Comparison of ENCODE assay signal across 8 cellular contexts in genomic region chr18:23618862-23619387, GRCh38. TPM values are rescaled to one million over a fixed set of nuclear protein-coding genes. Genes with fewer than 3 reads are reported as not detected.
DNase-seq lines count a peak whose midpoint lies in the region; TF ChIP-seq lines count a peak whose summit lies in the region.

No MANE protein-coding gene starts in this region.

- no peaks in the 10 kb centered on the region for H3K9me3 ChIP-seq in esophagus squamous epithelium
- H3K9me3 ChIP-seq in neural cell (ENCODE audit: low read length) = no peaks in the 10 kb centered on the region
- H3K9me3 ChIP-seq in MG63 = no peaks in the 10 kb centered on the region

- TF ChIP-seq CTCF in esophagus squamous epithelium (IDR thresholded peaks at IDR 0.05) (no peak), neural cell (IDR thresholded peaks at IDR 0.05; ENCODE audit: poor library complexity, severe bottlenecking) (no peak)

- no peak overlapping the region for H3K9ac ChIP-seq in neural cell (ENCODE audit: low read length)

- no peak for TF ChIP-seq RAD21 in neural cell (conservative IDR thresholded peaks at IDR 0.05)

- H3K4me1 ChIP-seq in esophagus squamous epithelium = peaks cover 5 to 13% (median 12%) of the 10 kb centered on the region in 3 donors

- H3K27me3 Mint-ChIP-seq in activated naive CD4-positive, alpha-beta T cell treated with anti-CD3 and anti-CD28 coated beads, Interleukin-2, amount 50 U/mL, for 24 hours = peaks cover 28% of the 10 kb centered on the region

- H3K9me2 ChIP-seq in neural cell (ENCODE audit: insufficient read depth, low read length) = no peaks in the 10 kb centered on the region

- H4K20me1 ChIP-seq in neural cell (ENCODE audit: insufficient read depth) = no peaks in the 10 kb centered on the region

- no peak for DNase-seq in activated naive CD4-positive, alpha-beta T cell treated with Interleukin-2 at 50 U/mL for 16 hours
- DNase-seq in NCI-H69 (lab: John Stamatoyannopoulos, UW) = peak; percentile 56
- DNase-seq in esophagus squamous epithelium (lab: John Stamatoyannopoulos, UW) = no peak
- DNase-seq in MG63 = no peak
- DNase-seq in DMS53 treated with DMSO at 0.1 percent for 48 hours (lab: John Stamatoyannopoulos, UW; ENCODE audit: unreplicated experiment) = no peak
- no peak for DNase-seq in NCI-H82 (lab: John Stamatoyannopoulos, UW)

- H3K27ac ChIP-seq in esophagus squamous epithelium = peak overlapping the region in 2 of 4 donors; percentile 34 to 37
- no peak overlapping the region for H3K27ac ChIP-seq in neural cell (ENCODE audit: low read length)

- TF ChIP-seq POLR2A in esophagus squamous epithelium (IDR thresholded peaks at IDR 0.05) = no peak

- H3K36me3 Mint-ChIP-seq in activated naive CD4-positive, alpha-beta T cell treated with anti-CD3 and anti-CD28 coated beads, Interleukin-2, amount 50 U/mL, for 24 hours = no peaks in the 10 kb centered on the region

- no peaks in the 10 kb centered on the region for H3K4me1 Mint-ChIP-seq in activated naive CD4-positive, alpha-beta T cell treated with anti-CD3 and anti-CD28 coated beads, Interleukin-2, amount 50 U/mL, for 24 hours

- no peak overlapping the region for H2AFZ ChIP-seq in neural cell (ENCODE audit: low read depth, low read length)

- no peak for TF ChIP-seq EP300 in neural cell (conservative IDR thresholded peaks at IDR 0.05; ENCODE audit: poor library complexity, severe bottlenecking)

- no peaks in the 10 kb centered on the region for H3K9me3 Mint-ChIP-seq in activated naive CD4-positive, alpha-beta T cell treated with anti-CD3 and anti-CD28 coated beads, Interleukin-2, amount 50 U/mL, for 24 hours

- H3K4me2 ChIP-seq in neural cell (ENCODE audit: low read length) = no peak overlapping the region

- H3K36me3 ChIP-seq in esophagus squamous epithelium (no peaks in the 10 kb centered on the region), neural cell (ENCODE audit: insufficient read depth, low read length) (no peaks in the 10 kb centered on the region), MG63 (peaks cover 19% of the 10 kb centered on the region)

- H3K27me3 ChIP-seq in esophagus squamous epithelium = peaks cover 0 to 22% (median 0%) of the 10 kb centered on the region in 4 donors
- H3K27me3 ChIP-seq in neural cell (ENCODE audit: insufficient read depth, low read depth, low read length) = peaks cover 36% of the 10 kb centered on the region
- H3K27me3 ChIP-seq in MG63 = no peaks in the 10 kb centered on the region

- H3K27ac Mint-ChIP-seq in activated naive CD4-positive, alpha-beta T cell treated with anti-CD3 and anti-CD28 coated beads, Interleukin-2, amount 50 U/mL, for 24 hours = no peak overlapping the region

- 52 to 75% methylated on average over 9 of the region's 18 CpGs for WGBS in esophagus squamous epithelium, 2 donors

- no peaks in the 10 kb centered on the region for H3K79me2 ChIP-seq in neural cell (replicated peaks; ENCODE audit: insufficient read depth, low read length)

- H3K4me3 ChIP-seq in esophagus squamous epithelium = peak overlapping the region; percentile 25 to 62 (median 44)
- H3K4me3 ChIP-seq in neural cell (ENCODE audit: low read length) = peak overlapping the region; percentile 62
- no peak overlapping the region for H3K4me3 ChIP-seq in MG63

- no peaks in the 10 kb centered on the region for H3F3A ChIP-seq in neural cell (ENCODE audit: insufficient read depth, low read length, poor library complexity, severe bottlenecking)

- intact Hi-C loops in esophagus squamous epithelium (cut with DNase I) = no loop called here

- H3K4me3 Mint-ChIP-seq in activated naive CD4-positive, alpha-beta T cell treated with anti-CD3 and anti-CD28 coated beads, Interleukin-2, amount 50 U/mL, for 24 hours = peak overlapping the region; percentile 59

TF ChIP-seq in neural cell, 6 proteins besides CTCF, POLR2A, EP300 and RAD21:
- TF ChIP-seq MXI1 (conservative IDR thresholded peaks at IDR 0.05; ENCODE audit: poor library complexity, severe bottlenecking) (no peak), REST (IDR thresholded peaks at IDR 0.05; ENCODE audit: borderline replicate concordance) (no peak), POLR2AphosphoS5 (IDR thresholded peaks at IDR 0.05) (no peak), SMC3 (conservative IDR thresholded peaks at IDR 0.05; ENCODE audit: poor library complexity) (no peak), TAF1 (IDR thresholded peaks at IDR 0.05; ENCODE audit: low read depth) (no peak), EZH2 (IDR thresholded peaks at IDR 0.05; ENCODE audit: borderline replicate concordance, insufficient read depth, low read length, poor library complexity, severe bottlenecking) (no peak)
TF ChIP-seq in neural cell: peak in this region for 0.

RNA-seq across cellular contexts. Expression of gene NPC1, which starts 32.6 kb away (rescaled TPM):
- 10 to 100 TPM; 16.9 to 73.7 (median 43.6) TPM for total RNA-seq in esophagus squamous epithelium
- polyA plus RNA-seq in neural cell = 20.9 and 21.7 TPM in 2 replicates
- polyA minus RNA-seq in neural cell = 35.3 and 39.5 TPM in 2 replicates
- total RNA-seq in MG63 (2014; rRNA removed; shearing (Covaris generic); ENCODE audit: low replicate concordance) = 8.5 and 11.1 TPM in 2 replicates

RNA-seq across cellular contexts. Expression of gene ANKRD29, which starts 43.8 kb away (rescaled TPM):
- total RNA-seq in esophagus squamous epithelium = 10 to 100 TPM in 2 of 4 donors, 1 to 10 TPM in 2; 2.9 to 10.8 (median 9.2) TPM
- 4.9 and 7.1 TPM in 2 replicates for polyA plus RNA-seq in neural cell
- 5.4 and 6.8 TPM in 2 replicates for polyA minus RNA-seq in neural cell
- total RNA-seq in MG63 (2014; rRNA removed; shearing (Covaris generic); ENCODE audit: low replicate concordance) = 10.3 and 12.3 TPM in 2 replicates
